In genomic region chr19:41936416-41936850, GRCh38 we compare ENCODE assay signal across 7 cellular contexts. TPM values are rescaled to one million over a fixed set of nuclear protein-coding genes. Genes with fewer than 3 reads are reported as not detected.
A peak's percentile ranks its signal among the peaks of the same experiment; 100 is the strongest.
DNase-seq lines count a peak whose midpoint lies in the region; ATAC-seq and TF ChIP-seq lines count a peak whose summit lies in the region.
"Had no signal": no experiment of that assay in that cellular context is flagged by ENCODE, and none has a peak within 500 bp of the region (broad histone marks: within the 10 kb centered on the region; RNA-seq: fewer than 3 reads in every experiment).

No MANE protein-coding gene starts in this region.

- POLR2A ChIA-PET in activated CD8-positive, alpha-beta T cell treated with anti-CD3 and anti-CD28 coated beads for 36 hours (lab: Charles Lee), result interaction anchor here (1.0 to 2.3 kb wide), 8 partner anchors 9 to 76 kb away, joined by 3 to 11 read pairs (median 7); partner anchors contain the start of gene RPS19
- POLR2A ChIA-PET in activated CD8-positive, alpha-beta T cell treated with anti-CD3 and anti-CD28 coated beads, Interleukin-2, amount 10 ng/mL, durations not matched to agents 7 days and 5 days (lab: Charles Lee), result interaction anchor here (0.5 to 1.5 kb wide), 4 partner anchors 14 to 71 kb away, joined by 3 to 9 read pairs (median 3); no protein-coding TSS in a partner anchor

- H3K27me3 Mint-ChIP-seq in activated CD8-positive, alpha-beta T cell treated with anti-CD3 and anti-CD28 coated beads for 36 hours, result peaks cover 10% of the 10 kb centered on the region
- H3K27me3 Mint-ChIP-seq in activated CD8-positive, alpha-beta T cell treated with anti-CD3 and anti-CD28 coated beads, Interleukin-2, amount 10 ng/mL, durations not matched to agents 7 days and 5 days (ENCODE audit: low read depth), result peaks cover 45% of the 10 kb centered on the region
- peaks cover 14% of the 10 kb centered on the region for H3K27me3 Mint-ChIP-seq in activated T-cell treated with anti-CD3 and anti-CD28 coated beads, Interleukin-2, amount 50 U/mL, for 72 hours (ENCODE audit: low read depth)

- H3K4me3 Mint-ChIP-seq in activated CD8-positive, alpha-beta T cell treated with anti-CD3 and anti-CD28 coated beads for 36 hours, result no peak overlapping the region
- no peak overlapping the region for H3K4me3 Mint-ChIP-seq in activated CD8-positive, alpha-beta T cell treated with anti-CD3 and anti-CD28 coated beads, Interleukin-2, amount 10 ng/mL, durations not matched to agents 7 days and 5 days
- peak overlapping the region; percentile 14 to 20 for H3K4me3 Mint-ChIP-seq in activated T-cell treated with anti-CD3 and anti-CD28 coated beads, Interleukin-2, amount 50 U/mL, for 72 hours

- intact Hi-C loops in activated CD8-positive, alpha-beta T cell treated with anti-CD3 and anti-CD28 coated beads for 36 hours (cut with micrococcal nuclease), result no loop called here

- DNase-seq in activated CD8-positive, alpha-beta T cell treated with anti-CD3 and anti-CD28 coated beads for 36 hours, result peak; percentile 59
- DNase-seq in activated CD8-positive, alpha-beta T cell treated with anti-CD3 and anti-CD28 coated beads, Interleukin-2, amount 10 ng/mL, durations not matched to agents 7 days and 5 days, result no peak
- peak; percentile 53 to 55 for DNase-seq in activated T-cell treated with anti-CD3 and anti-CD28 coated beads, Interleukin-2, amount 50 U/mL, for 72 hours
- DNase-seq in retina (peak; percentile 20), superior temporal gyrus (ENCODE audit: extremely low spot score) (no peak), ureter (ENCODE audit: low spot score) (no peak)
- DNase-seq: central memory CD4-positive, alpha-beta T cell had no signal

- ATAC-seq in activated CD8-positive, alpha-beta T cell treated with anti-CD3 and anti-CD28 coated beads for 36 hours, result peak; percentile 48
- no peak for ATAC-seq in activated CD8-positive, alpha-beta T cell treated with anti-CD3 and anti-CD28 coated beads, Interleukin-2, amount 10 ng/mL, durations not matched to agents 7 days and 5 days
- peak; percentile 65 to 66 for ATAC-seq in activated T-cell treated with anti-CD3 and anti-CD28 coated beads, Interleukin-2, amount 50 U/mL, for 72 hours (replicated peaks in 1 of 2)

- CTCF ChIA-PET in activated CD8-positive, alpha-beta T cell treated with anti-CD3 and anti-CD28 coated beads for 36 hours (lab: Charles Lee), result interaction anchor here (0.9 to 2.6 kb wide), 5 partner anchors 8 to 78 kb away, joined by 3 to 10 read pairs (median 6); no protein-coding TSS in a partner anchor
- CTCF ChIA-PET in activated CD8-positive, alpha-beta T cell treated with anti-CD3 and anti-CD28 coated beads, Interleukin-2, amount 10 ng/mL, durations not matched to agents 7 days and 5 days (lab: Charles Lee), result interaction anchor here (0.9 to 1.8 kb wide), 6 partner anchors 9 to 77 kb away, joined by 3 to 15 read pairs (median 7); partner anchors contain the start of gene RABAC1

- H3K27ac Mint-ChIP-seq in activated CD8-positive, alpha-beta T cell treated with anti-CD3 and anti-CD28 coated beads for 36 hours, result peak overlapping the region; percentile 53
- no peak overlapping the region for H3K27ac Mint-ChIP-seq in activated CD8-positive, alpha-beta T cell treated with anti-CD3 and anti-CD28 coated beads, Interleukin-2, amount 10 ng/mL, durations not matched to agents 7 days and 5 days
- H3K27ac Mint-ChIP-seq in activated T-cell treated with anti-CD3 and anti-CD28 coated beads, Interleukin-2, amount 50 U/mL, for 72 hours, result no peak overlapping the region

- H3K4me1 Mint-ChIP-seq in activated CD8-positive, alpha-beta T cell treated with anti-CD3 and anti-CD28 coated beads for 36 hours (ENCODE audit: low read depth), result peaks cover 44% of the 10 kb centered on the region
- H3K4me1 Mint-ChIP-seq in activated CD8-positive, alpha-beta T cell treated with anti-CD3 and anti-CD28 coated beads, Interleukin-2, amount 10 ng/mL, durations not matched to agents 7 days and 5 days (ENCODE audit: low read depth), result peaks cover 40% of the 10 kb centered on the region
- H3K4me1 Mint-ChIP-seq in activated T-cell treated with anti-CD3 and anti-CD28 coated beads, Interleukin-2, amount 50 U/mL, for 72 hours (ENCODE audit: low read depth), result peaks cover 45% of the 10 kb centered on the region

- H3K36me3 Mint-ChIP-seq in activated CD8-positive, alpha-beta T cell treated with anti-CD3 and anti-CD28 coated beads for 36 hours (ENCODE audit: low read depth), result no peaks in the 10 kb centered on the region
- peaks cover under 1% of the 10 kb centered on the region for H3K36me3 Mint-ChIP-seq in activated CD8-positive, alpha-beta T cell treated with anti-CD3 and anti-CD28 coated beads, Interleukin-2, amount 10 ng/mL, durations not matched to agents 7 days and 5 days (ENCODE audit: low read depth)
- no peaks in the 10 kb centered on the region for H3K36me3 Mint-ChIP-seq in activated T-cell treated with anti-CD3 and anti-CD28 coated beads, Interleukin-2, amount 50 U/mL, for 72 hours (ENCODE audit: insufficient read depth in 2 of 2)

- no peaks in the 10 kb centered on the region for H3K9me3 Mint-ChIP-seq in activated CD8-positive, alpha-beta T cell treated with anti-CD3 and anti-CD28 coated beads for 36 hours
- H3K9me3 Mint-ChIP-seq in activated CD8-positive, alpha-beta T cell treated with anti-CD3 and anti-CD28 coated beads, Interleukin-2, amount 10 ng/mL, durations not matched to agents 7 days and 5 days (ENCODE audit: insufficient read depth), result no peaks in the 10 kb centered on the region
- H3K9me3 Mint-ChIP-seq in activated T-cell treated with anti-CD3 and anti-CD28 coated beads, Interleukin-2, amount 50 U/mL, for 72 hours, result no peaks in the 10 kb centered on the region

- TF ChIP-seq CTCF in activated CD8-positive, alpha-beta T cell treated with anti-CD3 and anti-CD28 coated beads for 36 hours (IDR thresholded peaks at IDR 0.05), result no peak

RNA-seq across cellular contexts. Expression of gene ERFL, which starts 8.2 kb away (rescaled TPM):
- total RNA-seq in activated CD8-positive, alpha-beta T cell treated with anti-CD3 and anti-CD28 coated beads for 36 hours, result 1 to 10 TPM; 1.5 to 1.6 TPM
- 1 to 10 TPM in 1 of 2 experiments, under 1 TPM in 1; 0.84 to 1.1 TPM for total RNA-seq in activated CD8-positive, alpha-beta T cell treated with anti-CD3 and anti-CD28 coated beads, Interleukin-2, amount 10 ng/mL, durations not matched to agents 7 days and 5 days
- 1 to 10 TPM; 3.3 to 4.1 TPM for total RNA-seq in activated T-cell treated with anti-CD3 and anti-CD28 coated beads, Interleukin-2, amount 50 U/mL, for 72 hours
- 0.36 TPM for total RNA-seq in ureter

RNA-seq across cellular contexts. Expression of gene RABAC1, which starts 22.7 kb away (rescaled TPM):
- 10 to 100 TPM; 49.6 to 52.4 TPM for total RNA-seq in activated CD8-positive, alpha-beta T cell treated with anti-CD3 and anti-CD28 coated beads for 36 hours
- 10 to 100 TPM; 63.0 to 63.4 TPM for total RNA-seq in activated CD8-positive, alpha-beta T cell treated with anti-CD3 and anti-CD28 coated beads, Interleukin-2, amount 10 ng/mL, durations not matched to agents 7 days and 5 days
- total RNA-seq in activated T-cell treated with anti-CD3 and anti-CD28 coated beads, Interleukin-2, amount 50 U/mL, for 72 hours, result 10 to 100 TPM; 64.5 to 81.0 TPM
- 87.1 TPM for total RNA-seq in ureter

RNA-seq across cellular contexts. Expression of gene ARHGEF1, which starts 53.4 kb away (rescaled TPM):
- 100 to 1,000 TPM; 307 to 308 TPM for total RNA-seq in activated CD8-positive, alpha-beta T cell treated with anti-CD3 and anti-CD28 coated beads for 36 hours
- 100 to 1,000 TPM; 515 to 537 TPM for total RNA-seq in activated CD8-positive, alpha-beta T cell treated with anti-CD3 and anti-CD28 coated beads, Interleukin-2, amount 10 ng/mL, durations not matched to agents 7 days and 5 days
- total RNA-seq in activated T-cell treated with anti-CD3 and anti-CD28 coated beads, Interleukin-2, amount 50 U/mL, for 72 hours, result 100 to 1,000 TPM; 371 to 446 TPM
- total RNA-seq in ureter, result 120 TPM

RNA-seq across cellular contexts. Expression of gene ATP1A3, which starts 57.6 kb away (rescaled TPM):
- total RNA-seq in activated CD8-positive, alpha-beta T cell treated with anti-CD3 and anti-CD28 coated beads for 36 hours, result 1 to 10 TPM; 5.5 to 5.9 TPM
- 1 to 10 TPM; 2.3 to 3.3 TPM for total RNA-seq in activated CD8-positive, alpha-beta T cell treated with anti-CD3 and anti-CD28 coated beads, Interleukin-2, amount 10 ng/mL, durations not matched to agents 7 days and 5 days
- 1 to 10 TPM; 4.3 to 6.2 TPM for total RNA-seq in activated T-cell treated with anti-CD3 and anti-CD28 coated beads, Interleukin-2, amount 50 U/mL, for 72 hours
- total RNA-seq in ureter, result 0.52 TPM

RNA-seq across cellular contexts. Expression of gene CD79A, which starts 59.4 kb away (rescaled TPM):
- 10 to 100 TPM; 19.3 to 21.0 TPM for total RNA-seq in activated CD8-positive, alpha-beta T cell treated with anti-CD3 and anti-CD28 coated beads for 36 hours
- 10 to 100 TPM; 17.4 to 21.5 TPM for total RNA-seq in activated CD8-positive, alpha-beta T cell treated with anti-CD3 and anti-CD28 coated beads, Interleukin-2, amount 10 ng/mL, durations not matched to agents 7 days and 5 days
- 10 to 100 TPM; 12.3 to 27.5 TPM for total RNA-seq in activated T-cell treated with anti-CD3 and anti-CD28 coated beads, Interleukin-2, amount 50 U/mL, for 72 hours
- total RNA-seq in ureter, result 3.7 TPM

Comparison
In these comparisons a context has a peak if more than half of its experiments do, and no peak if none do; other contexts are left out.
1. DNase-seq: peak in activated CD8-positive, alpha-beta T cell treated with anti-CD3 and anti-CD28 coated beads for 36 hours (single experiment), activated T-cell treated with anti-CD3 and anti-CD28 coated beads, Interleukin-2, amount 50 U/mL, for 72 hours (2 of 2) and retina (single experiment); none in activated CD8-positive, alpha-beta T cell treated with anti-CD3 and anti-CD28 coated beads, Interleukin-2, amount 10 ng/mL, durations not matched to agents 7 days and 5 days (single experiment), superior temporal gyrus (single experiment) and ureter (single experiment).
2. H3K4me3 Mint-ChIP-seq: peak in activated T-cell treated with anti-CD3 and anti-CD28 coated beads, Interleukin-2, amount 50 U/mL, for 72 hours (2 of 2); none in activated CD8-positive, alpha-beta T cell treated with anti-CD3 and anti-CD28 coated beads for 36 hours (single experiment) and activated CD8-positive, alpha-beta T cell treated with anti-CD3 and anti-CD28 coated beads, Interleukin-2, amount 10 ng/mL, durations not matched to agents 7 days and 5 days (single experiment).